Comparison of ENCODE assay signal across 1 cellular context in genomic region chr5:6792376-6792775, GRCh38.
TF ChIP-seq lines count a peak whose summit lies in the region.

No MANE protein-coding gene starts in this region.

TF ChIP-seq in HepG2, 621 proteins besides CTCF, POLR2A, EP300 and RAD21 (continued from another document):
- TF ChIP-seq ZNF687 (CRISPR knock-in tag; IDR thresholded peaks at IDR 0.05) = no peak
- no peak for TF ChIP-seq STAT5B (CRISPR knock-in tag; IDR thresholded peaks at IDR 0.05)
- no peak for TF ChIP-seq ZBTB10 (CRISPR knock-in tag; IDR thresholded peaks at IDR 0.05; ENCODE audit: borderline replicate concordance)
- TF ChIP-seq SIN3B (IDR thresholded peaks at IDR 0.05; ENCODE audit: low read length) = no peak
- no peak for TF ChIP-seq AHR (CRISPR knock-in tag; IDR thresholded peaks at IDR 0.05)
- TF ChIP-seq TMF1 (CRISPR knock-in tag; IDR thresholded peaks at IDR 0.05; ENCODE audit: low read depth) = no peak
